21 cellular contexts compared by ENCODE assay signal in the genomic region with DNA sequence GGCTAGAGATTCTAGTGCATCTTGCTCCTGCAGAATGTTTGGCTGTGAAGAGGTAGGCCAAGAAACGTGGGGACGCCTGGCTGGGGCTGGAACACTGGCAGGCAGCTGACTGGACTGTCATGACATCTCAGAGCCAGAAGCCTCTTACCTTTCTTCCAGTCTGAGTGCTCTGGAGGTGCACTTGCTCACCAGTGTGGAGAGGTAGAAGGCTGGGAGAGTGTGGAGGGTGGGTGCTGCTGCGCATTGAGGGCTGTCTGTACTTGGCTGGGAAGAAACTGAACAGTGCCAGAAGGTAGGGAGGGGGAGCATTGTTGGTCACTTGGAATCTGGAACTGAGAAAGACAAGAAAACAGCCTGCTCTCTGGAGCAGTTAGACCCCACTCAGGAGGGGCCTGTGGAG. TPM values are rescaled to one million over a fixed set of nuclear protein-coding genes. Genes with fewer than 3 reads are reported as not detected.
DNase-seq lines count a peak whose midpoint lies in the region; ATAC-seq and TF ChIP-seq lines count a peak whose summit lies in the region.
"Had no signal": no experiment of that assay in that cellular context is flagged by ENCODE, and none has a peak within 500 bp of the region (broad histone marks: within the 10 kb centered on the region; RNA-seq: fewer than 3 reads in every experiment).

No MANE protein-coding gene starts in this region.

- CTCF ChIA-PET in Caco-2 (lab: Charles Lee): no interaction called here

- no peaks in the 10 kb centered on the region for H3K36me3 ChIP-seq in Caco-2 (ENCODE audit: control insufficient read depth, insufficient read depth, low read length)
- no peaks in the 10 kb centered on the region for H3K36me3 ChIP-seq in trophoblast cell (ENCODE audit: control insufficient read depth in 1 of 2, insufficient read depth in 2 of 2, low read length in 2 of 2)
- H3K36me3 ChIP-seq: gastrocnemius medialis had no signal

- no peak for DNase-seq in Caco-2
- DNase-seq in activated T-helper 1 cell treated with anti-CD3 and anti-CD28 coated beads, Interleukin-12 subunit alpha, Interleukin-12 subunit beta, Interleukin-2, Interleukin-4 antibody, amounts not matched to agents 30 ng/mL and 10 ng/mL and 1 ng/mL, durations not matched to agents 14 hours and 24 hours and 36 hours (ENCODE audit: low spot score): no peak
- no peak for DNase-seq in trophoblast cell
- no peak for DNase-seq in activated CD8-positive, alpha-beta memory T cell treated with anti-CD3 and anti-CD28 coated beads, Interleukin-2, amount 50 U/mL, for 48 hours
- DNase-seq in NCI-H146 (lab: John Stamatoyannopoulos, UW): no peak
- no peak for DNase-seq in T-helper 9 cell
- DNase-seq: activated CD4-positive, alpha-beta T cell treated with anti-CD3 and anti-CD28 coated beads, Interleukin-2, amount 50 U/mL, for 1 hour; cortex of kidney; gastrocnemius medialis; left ventricle myocardium superior; mucosa of descending colon; NCI-H1436 treated with DMSO at 0.1 percent for 48 hours; NCI-H2171 treated with DMSO at 0.1 percent for 48 hours; NCI-H524 treated with DMSO at 0.1 percent for 48 hours; small intestine; stimulated activated CD4-positive, alpha-beta T cell treated with anti-CD3 and anti-CD28 coated beads, Interleukin-2, amount 100 ng/mL, for 24 hours; testis had no signal

- no peak overlapping the region for H3K4ac ChIP-seq in trophoblast cell (ENCODE audit: low read depth, low read length)

- H3K27ac Mint-ChIP-seq in Caco-2 (ENCODE audit: unreplicated experiment): peak overlapping the region; percentile 5
- H3K27ac Mint-ChIP-seq in activated T-helper 1 cell treated with anti-CD3 and anti-CD28 coated beads, Interleukin-12 subunit alpha, Interleukin-12 subunit beta, Interleukin-2, Interleukin-4 antibody, amounts not matched to agents 30 ng/mL and 10 ng/mL and 1 ng/mL, durations not matched to agents 14 hours and 24 hours and 36 hours: peak overlapping the region; percentile 21

- TF ChIP-seq CTCF in Caco-2 (IDR thresholded peaks at IDR 0.05; ENCODE audit: insufficient read depth in 1 of 2, low read depth in 1 of 2, low read length in 1 of 2, severe bottlenecking in 1 of 2, unreplicated experiment in 1 of 2): no peak

- H3K4me1 Mint-ChIP-seq in Caco-2 (ENCODE audit: low read depth, unreplicated experiment): peaks cover 17% of the 10 kb centered on the region
- peaks cover 68% of the 10 kb centered on the region for H3K4me1 Mint-ChIP-seq in activated T-helper 1 cell treated with anti-CD3 and anti-CD28 coated beads, Interleukin-12 subunit alpha, Interleukin-12 subunit beta, Interleukin-2, Interleukin-4 antibody, amounts not matched to agents 30 ng/mL and 10 ng/mL and 1 ng/mL, durations not matched to agents 14 hours and 24 hours and 36 hours (ENCODE audit: low read depth)

- H3K18ac ChIP-seq in trophoblast cell (ENCODE audit: low read length): peak overlapping the region; percentile 62

- H2BK120ac ChIP-seq in trophoblast cell (ENCODE audit: insufficient read depth, low read length, poor library complexity): no peak overlapping the region

- H3K79me1 ChIP-seq in trophoblast cell (ENCODE audit: low read length): peaks cover 3% of the 10 kb centered on the region

- H2BK5ac ChIP-seq in trophoblast cell (ENCODE audit: low read depth, low read length, poor library complexity): no peak overlapping the region

- H3K9me3 Mint-ChIP-seq in Caco-2 (ENCODE audit: unreplicated experiment): peaks cover 5% of the 10 kb centered on the region
- no peaks in the 10 kb centered on the region for H3K9me3 Mint-ChIP-seq in activated T-helper 1 cell treated with anti-CD3 and anti-CD28 coated beads, Interleukin-12 subunit alpha, Interleukin-12 subunit beta, Interleukin-2, Interleukin-4 antibody, amounts not matched to agents 30 ng/mL and 10 ng/mL and 1 ng/mL, durations not matched to agents 14 hours and 24 hours and 36 hours

- no peaks in the 10 kb centered on the region for H3K27me3 Mint-ChIP-seq in Caco-2 (ENCODE audit: insufficient read depth, unreplicated experiment)
- H3K27me3 Mint-ChIP-seq in activated T-helper 1 cell treated with anti-CD3 and anti-CD28 coated beads, Interleukin-12 subunit alpha, Interleukin-12 subunit beta, Interleukin-2, Interleukin-4 antibody, amounts not matched to agents 30 ng/mL and 10 ng/mL and 1 ng/mL, durations not matched to agents 14 hours and 24 hours and 36 hours (ENCODE audit: insufficient read depth): no peaks in the 10 kb centered on the region

- peaks cover 13% of the 10 kb centered on the region for H3K36me3 Mint-ChIP-seq in Caco-2 (ENCODE audit: insufficient read depth, unreplicated experiment)
- H3K36me3 Mint-ChIP-seq in activated T-helper 1 cell treated with anti-CD3 and anti-CD28 coated beads, Interleukin-12 subunit alpha, Interleukin-12 subunit beta, Interleukin-2, Interleukin-4 antibody, amounts not matched to agents 30 ng/mL and 10 ng/mL and 1 ng/mL, durations not matched to agents 14 hours and 24 hours and 36 hours (ENCODE audit: low read depth): peaks cover 7% of the 10 kb centered on the region

- H3K4me1 ChIP-seq in Caco-2 (peaks cover 28% of the 10 kb centered on the region), trophoblast cell (ENCODE audit: control insufficient read depth in 1 of 2, insufficient read depth in 2 of 2, low read length in 2 of 2) (peaks cover 10 to 13% of the 10 kb centered on the region in 2 experiments)
- H3K4me1 ChIP-seq: gastrocnemius medialis, testis had no signal

- H3K23ac ChIP-seq in trophoblast cell (ENCODE audit: low read length): no peak overlapping the region

- ATAC-seq in HG03108 (IDR thresholded peaks at IDR 0.05; ENCODE audit: unreplicated experiment): no peak
- ATAC-seq: gastrocnemius medialis, GM12878, left ventricle myocardium superior, mucosa of descending colon had no signal

- no peak overlapping the region for H3K4me2 ChIP-seq in trophoblast cell (ENCODE audit: low read length)

- 0 out of 2 replicates have a peak, but pooled peaks cover 3% of the 10 kb centered on the region for H3K9me3 ChIP-seq in Caco-2
- no peaks in the 10 kb centered on the region for H3K9me3 ChIP-seq in trophoblast cell (ENCODE audit: insufficient read depth, low read depth, low read length)
- H3K9me3 ChIP-seq: gastrocnemius medialis, mucosa of descending colon, testis had no signal

- H3K4me3 ChIP-seq in Caco-2 (ENCODE audit: low read depth, low read length): no peak overlapping the region
- H3K4me3 ChIP-seq in trophoblast cell (ENCODE audit: low read depth, low read length): no peak overlapping the region
- H3K4me3 ChIP-seq: gastrocnemius medialis, GM12878, mucosa of descending colon, testis had no signal

- no peak overlapping the region for H4K8ac ChIP-seq in trophoblast cell (ENCODE audit: low read depth, low read length)

- H3K27ac ChIP-seq in layer of hippocampus (ENCODE audit: low read depth, low read length): peak overlapping the region; percentile 55
- no peak overlapping the region for H3K27ac ChIP-seq in trophoblast cell (ENCODE audit: low read depth, low read length)
- H3K27ac ChIP-seq: C4-2B, gastrocnemius medialis, testis had no signal

- no peak overlapping the region for H2BK12ac ChIP-seq in trophoblast cell (ENCODE audit: low read length)

- no peak overlapping the region for H3K4me3 Mint-ChIP-seq in Caco-2 (ENCODE audit: unreplicated experiment)
- H3K4me3 Mint-ChIP-seq in activated T-helper 1 cell treated with anti-CD3 and anti-CD28 coated beads, Interleukin-12 subunit alpha, Interleukin-12 subunit beta, Interleukin-2, Interleukin-4 antibody, amounts not matched to agents 30 ng/mL and 10 ng/mL and 1 ng/mL, durations not matched to agents 14 hours and 24 hours and 36 hours: no peak overlapping the region

- no TSS peak for BruUV-seq in Caco-2 (replicated peaks; lab: Mats Ljungman, UMichigan)

- intact Hi-C loops in Caco-2 (cut with micrococcal nuclease; ENCODE audit: unreplicated experiment): no loop called here
- intact Hi-C loops in activated T-helper 1 cell treated with anti-CD3 and anti-CD28 coated beads, Interleukin-12 subunit alpha, Interleukin-12 subunit beta, Interleukin-2, Interleukin-4 antibody, amounts not matched to agents 30 ng/mL and 10 ng/mL and 1 ng/mL, durations not matched to agents 14 hours and 24 hours and 36 hours (cut with micrococcal nuclease): no loop called here

- H4K12ac ChIP-seq in trophoblast cell (ENCODE audit: low read depth, low read length): no peak overlapping the region

- H2AK5ac ChIP-seq in trophoblast cell (ENCODE audit: low read length): no peak overlapping the region

- H3K79me2 ChIP-seq in trophoblast cell (ENCODE audit: control insufficient read depth, insufficient read depth, low read length, poor library complexity): peaks cover 6% of the 10 kb centered on the region

- H2AFZ ChIP-seq in trophoblast cell (ENCODE audit: insufficient read depth, low read length, poor library complexity): no peak overlapping the region

- WGBS in trophoblast cell (ENCODE audit: extremely low coverage, insufficient coverage, insufficient read length): no CpG with 5 or more reads among the region's 3 CpGs

- no peak overlapping the region for H3K9ac ChIP-seq in trophoblast cell (ENCODE audit: low read length)

- POLR2A ChIA-PET in Caco-2 (lab: Charles Lee): interaction anchor here (0.6 kb wide), 1 partner anchor 54 kb away, joined by 3 read pairs; no protein-coding TSS in a partner anchor

- no peak overlapping the region for H3K14ac ChIP-seq in trophoblast cell (ENCODE audit: low read length)

- H3K27me3 ChIP-seq in Caco-2 (replicated peaks; ENCODE audit: control insufficient read depth, insufficient read depth, low read length): no peaks in the 10 kb centered on the region
- no peaks in the 10 kb centered on the region for H3K27me3 ChIP-seq in layer of hippocampus (ENCODE audit: control insufficient read depth, insufficient read depth, low read length)
- no peaks in the 10 kb centered on the region for H3K27me3 ChIP-seq in trophoblast cell (ENCODE audit: insufficient read depth, low read length)
- H3K27me3 ChIP-seq: gastrocnemius medialis, testis had no signal

- H4K91ac ChIP-seq in trophoblast cell (ENCODE audit: low read depth, low read length): no peak overlapping the region

RNA-seq across cellular contexts. Expression of gene KSR1, which starts 54.9 kb away (rescaled TPM):
- total RNA-seq in Caco-2 (2022): 88.9 and 91.5 TPM in 2 replicates
- total RNA-seq in activated T-helper 1 cell treated with anti-CD3 and anti-CD28 coated beads, Interleukin-12 subunit alpha, Interleukin-12 subunit beta, Interleukin-2, Interleukin-4 antibody, amounts not matched to agents 30 ng/mL and 10 ng/mL and 1 ng/mL, durations not matched to agents 14 hours and 24 hours and 36 hours: 119 and 122 TPM in 2 replicates
- polyA plus RNA-seq in trophoblast cell (2013): 62.2 and 63.6 TPM in 2 replicates
